1 cellular context compared by ENCODE assay signal in the genomic region with DNA sequence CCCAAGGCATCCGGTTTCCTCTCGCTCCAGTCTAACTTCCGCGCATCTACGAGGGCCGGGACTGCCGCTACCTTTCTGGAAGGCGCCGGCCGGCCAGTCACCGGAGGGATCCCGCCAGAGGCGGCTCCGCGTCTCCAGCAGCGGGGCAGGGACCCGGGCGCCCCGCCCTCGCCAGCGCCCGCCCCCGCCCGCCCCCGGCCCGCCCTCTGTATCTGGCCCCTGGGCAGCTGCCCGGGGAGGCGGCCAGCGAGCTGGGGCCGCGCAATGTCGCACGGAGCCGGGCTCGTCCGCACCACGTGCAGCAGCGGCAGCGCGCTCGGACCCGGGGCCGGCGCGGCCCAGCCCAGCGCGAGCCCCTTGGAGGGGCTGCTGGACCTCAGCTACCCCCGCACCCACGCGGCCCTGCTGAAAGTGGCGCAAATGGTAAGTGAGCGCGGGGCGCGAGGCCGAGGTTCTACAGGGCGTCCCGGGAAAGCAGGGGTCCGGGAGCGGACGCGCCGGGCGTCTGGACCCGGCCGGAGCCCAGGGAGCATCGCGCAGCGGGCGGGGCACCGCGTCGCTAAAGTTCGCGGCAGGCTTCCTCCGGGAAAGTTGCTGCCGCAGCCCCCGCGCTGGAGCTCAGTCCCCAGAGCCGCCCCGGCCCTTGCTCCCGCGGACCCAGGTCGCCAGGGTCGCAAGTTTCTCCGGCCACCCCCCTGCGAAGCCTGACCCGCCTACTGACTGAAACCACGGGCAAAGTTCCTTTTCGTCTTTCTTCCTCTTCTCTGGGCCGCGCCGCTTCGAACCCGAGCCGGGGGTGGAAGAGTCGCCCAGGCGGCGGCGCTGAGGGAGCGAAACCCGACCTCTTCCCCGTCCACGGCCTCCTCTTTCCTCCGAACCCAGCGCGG.
TF ChIP-seq lines count a peak whose summit lies in the region.

A gene with protein sequence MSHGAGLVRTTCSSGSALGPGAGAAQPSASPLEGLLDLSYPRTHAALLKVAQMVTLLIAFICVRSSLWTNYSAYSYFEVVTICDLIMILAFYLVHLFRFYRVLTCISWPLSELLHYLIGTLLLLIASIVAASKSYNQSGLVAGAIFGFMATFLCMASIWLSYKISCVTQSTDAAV (plus strand): TSS at position 211 of the 887 bp plus-strand sequence. CDS start 54 bp downstream, at position 265.

TF ChIP-seq in WTC11, 78 proteins besides CTCF, POLR2A, EP300 and RAD21 (continued from another document and continues in another):
- TF ChIP-seq, protein P1, sequence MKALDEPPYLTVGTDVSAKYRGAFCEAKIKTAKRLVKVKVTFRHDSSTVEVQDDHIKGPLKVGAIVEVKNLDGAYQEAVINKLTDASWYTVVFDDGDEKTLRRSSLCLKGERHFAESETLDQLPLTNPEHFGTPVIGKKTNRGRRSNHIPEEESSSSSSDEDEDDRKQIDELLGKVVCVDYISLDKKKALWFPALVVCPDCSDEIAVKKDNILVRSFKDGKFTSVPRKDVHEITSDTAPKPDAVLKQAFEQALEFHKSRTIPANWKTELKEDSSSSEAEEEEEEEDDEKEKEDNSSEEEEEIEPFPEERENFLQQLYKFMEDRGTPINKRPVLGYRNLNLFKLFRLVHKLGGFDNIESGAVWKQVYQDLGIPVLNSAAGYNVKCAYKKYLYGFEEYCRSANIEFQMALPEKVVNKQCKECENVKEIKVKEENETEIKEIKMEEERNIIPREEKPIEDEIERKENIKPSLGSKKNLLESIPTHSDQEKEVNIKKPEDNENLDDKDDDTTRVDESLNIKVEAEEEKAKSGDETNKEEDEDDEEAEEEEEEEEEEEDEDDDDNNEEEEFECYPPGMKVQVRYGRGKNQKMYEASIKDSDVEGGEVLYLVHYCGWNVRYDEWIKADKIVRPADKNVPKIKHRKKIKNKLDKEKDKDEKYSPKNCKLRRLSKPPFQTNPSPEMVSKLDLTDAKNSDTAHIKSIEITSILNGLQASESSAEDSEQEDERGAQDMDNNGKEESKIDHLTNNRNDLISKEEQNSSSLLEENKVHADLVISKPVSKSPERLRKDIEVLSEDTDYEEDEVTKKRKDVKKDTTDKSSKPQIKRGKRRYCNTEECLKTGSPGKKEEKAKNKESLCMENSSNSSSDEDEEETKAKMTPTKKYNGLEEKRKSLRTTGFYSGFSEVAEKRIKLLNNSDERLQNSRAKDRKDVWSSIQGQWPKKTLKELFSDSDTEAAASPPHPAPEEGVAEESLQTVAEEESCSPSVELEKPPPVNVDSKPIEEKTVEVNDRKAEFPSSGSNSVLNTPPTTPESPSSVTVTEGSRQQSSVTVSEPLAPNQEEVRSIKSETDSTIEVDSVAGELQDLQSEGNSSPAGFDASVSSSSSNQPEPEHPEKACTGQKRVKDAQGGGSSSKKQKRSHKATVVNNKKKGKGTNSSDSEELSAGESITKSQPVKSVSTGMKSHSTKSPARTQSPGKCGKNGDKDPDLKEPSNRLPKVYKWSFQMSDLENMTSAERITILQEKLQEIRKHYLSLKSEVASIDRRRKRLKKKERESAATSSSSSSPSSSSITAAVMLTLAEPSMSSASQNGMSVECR (CRISPR knock-in tag; IDR thresholded peaks at IDR 0.05; ENCODE audit: borderline replicate concordance): 0 out of 2 replicates have a peak, but pooled peaks have one; percentile 21
- TF ChIP-seq HMGA2 (CRISPR knock-in tag; IDR thresholded peaks at IDR 0.05): no peak
- TF ChIP-seq EMX1 (CRISPR knock-in tag; IDR thresholded peaks at IDR 0.05): no peak
- TF ChIP-seq, protein P2, sequence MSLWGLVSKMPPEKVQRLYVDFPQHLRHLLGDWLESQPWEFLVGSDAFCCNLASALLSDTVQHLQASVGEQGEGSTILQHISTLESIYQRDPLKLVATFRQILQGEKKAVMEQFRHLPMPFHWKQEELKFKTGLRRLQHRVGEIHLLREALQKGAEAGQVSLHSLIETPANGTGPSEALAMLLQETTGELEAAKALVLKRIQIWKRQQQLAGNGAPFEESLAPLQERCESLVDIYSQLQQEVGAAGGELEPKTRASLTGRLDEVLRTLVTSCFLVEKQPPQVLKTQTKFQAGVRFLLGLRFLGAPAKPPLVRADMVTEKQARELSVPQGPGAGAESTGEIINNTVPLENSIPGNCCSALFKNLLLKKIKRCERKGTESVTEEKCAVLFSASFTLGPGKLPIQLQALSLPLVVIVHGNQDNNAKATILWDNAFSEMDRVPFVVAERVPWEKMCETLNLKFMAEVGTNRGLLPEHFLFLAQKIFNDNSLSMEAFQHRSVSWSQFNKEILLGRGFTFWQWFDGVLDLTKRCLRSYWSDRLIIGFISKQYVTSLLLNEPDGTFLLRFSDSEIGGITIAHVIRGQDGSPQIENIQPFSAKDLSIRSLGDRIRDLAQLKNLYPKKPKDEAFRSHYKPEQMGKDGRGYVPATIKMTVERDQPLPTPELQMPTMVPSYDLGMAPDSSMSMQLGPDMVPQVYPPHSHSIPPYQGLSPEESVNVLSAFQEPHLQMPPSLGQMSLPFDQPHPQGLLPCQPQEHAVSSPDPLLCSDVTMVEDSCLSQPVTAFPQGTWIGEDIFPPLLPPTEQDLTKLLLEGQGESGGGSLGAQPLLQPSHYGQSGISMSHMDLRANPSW (CRISPR knock-in tag; conservative IDR thresholded peaks at IDR 0.05; ENCODE audit: low read depth): no peak
- no peak for TF ChIP-seq RORB (CRISPR knock-in tag; IDR thresholded peaks at IDR 0.05)
- no peak for TF ChIP-seq SOX15 (CRISPR knock-in tag; IDR thresholded peaks at IDR 0.05)
- no peak for TF ChIP-seq OVOL2 (CRISPR knock-in tag; IDR thresholded peaks at IDR 0.05; ENCODE audit: borderline replicate concordance)
- no peak; the same call in 1 of the 2 replicates for TF ChIP-seq NR2C2 (CRISPR knock-in tag; IDR thresholded peaks at IDR 0.05)
- TF ChIP-seq, protein P3, sequence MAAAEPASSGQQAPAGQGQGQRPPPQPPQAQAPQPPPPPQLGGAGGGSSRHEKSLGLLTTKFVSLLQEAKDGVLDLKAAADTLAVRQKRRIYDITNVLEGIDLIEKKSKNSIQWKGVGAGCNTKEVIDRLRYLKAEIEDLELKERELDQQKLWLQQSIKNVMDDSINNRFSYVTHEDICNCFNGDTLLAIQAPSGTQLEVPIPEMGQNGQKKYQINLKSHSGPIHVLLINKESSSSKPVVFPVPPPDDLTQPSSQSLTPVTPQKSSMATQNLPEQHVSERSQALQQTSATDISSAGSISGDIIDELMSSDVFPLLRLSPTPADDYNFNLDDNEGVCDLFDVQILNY (CRISPR knock-in tag; IDR thresholded peaks at IDR 0.05): peak; percentile 52; the same call in 1 of the 2 replicates
- TF ChIP-seq CBFB (CRISPR knock-in tag; IDR thresholded peaks at IDR 0.05; ENCODE audit: low read depth): no peak
- TF ChIP-seq SMAD3 (CRISPR knock-in tag; IDR thresholded peaks at IDR 0.05; ENCODE audit: borderline replicate concordance): no peak; the same call in 1 of the 2 replicates
- TF ChIP-seq FOXP1 (CRISPR knock-in tag; IDR thresholded peaks at IDR 0.05; ENCODE audit: borderline replicate concordance): peak; percentile 58; the same call in 1 of the 2 replicates
- TF ChIP-seq, protein P4, sequence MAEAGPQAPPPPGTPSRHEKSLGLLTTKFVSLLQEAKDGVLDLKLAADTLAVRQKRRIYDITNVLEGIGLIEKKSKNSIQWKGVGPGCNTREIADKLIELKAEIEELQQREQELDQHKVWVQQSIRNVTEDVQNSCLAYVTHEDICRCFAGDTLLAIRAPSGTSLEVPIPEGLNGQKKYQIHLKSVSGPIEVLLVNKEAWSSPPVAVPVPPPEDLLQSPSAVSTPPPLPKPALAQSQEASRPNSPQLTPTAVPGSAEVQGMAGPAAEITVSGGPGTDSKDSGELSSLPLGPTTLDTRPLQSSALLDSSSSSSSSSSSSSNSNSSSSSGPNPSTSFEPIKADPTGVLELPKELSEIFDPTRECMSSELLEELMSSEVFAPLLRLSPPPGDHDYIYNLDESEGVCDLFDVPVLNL (CRISPR knock-in tag; IDR thresholded peaks at IDR 0.05; ENCODE audit: borderline replicate concordance, low read depth): no peak
- TF ChIP-seq, protein P5, sequence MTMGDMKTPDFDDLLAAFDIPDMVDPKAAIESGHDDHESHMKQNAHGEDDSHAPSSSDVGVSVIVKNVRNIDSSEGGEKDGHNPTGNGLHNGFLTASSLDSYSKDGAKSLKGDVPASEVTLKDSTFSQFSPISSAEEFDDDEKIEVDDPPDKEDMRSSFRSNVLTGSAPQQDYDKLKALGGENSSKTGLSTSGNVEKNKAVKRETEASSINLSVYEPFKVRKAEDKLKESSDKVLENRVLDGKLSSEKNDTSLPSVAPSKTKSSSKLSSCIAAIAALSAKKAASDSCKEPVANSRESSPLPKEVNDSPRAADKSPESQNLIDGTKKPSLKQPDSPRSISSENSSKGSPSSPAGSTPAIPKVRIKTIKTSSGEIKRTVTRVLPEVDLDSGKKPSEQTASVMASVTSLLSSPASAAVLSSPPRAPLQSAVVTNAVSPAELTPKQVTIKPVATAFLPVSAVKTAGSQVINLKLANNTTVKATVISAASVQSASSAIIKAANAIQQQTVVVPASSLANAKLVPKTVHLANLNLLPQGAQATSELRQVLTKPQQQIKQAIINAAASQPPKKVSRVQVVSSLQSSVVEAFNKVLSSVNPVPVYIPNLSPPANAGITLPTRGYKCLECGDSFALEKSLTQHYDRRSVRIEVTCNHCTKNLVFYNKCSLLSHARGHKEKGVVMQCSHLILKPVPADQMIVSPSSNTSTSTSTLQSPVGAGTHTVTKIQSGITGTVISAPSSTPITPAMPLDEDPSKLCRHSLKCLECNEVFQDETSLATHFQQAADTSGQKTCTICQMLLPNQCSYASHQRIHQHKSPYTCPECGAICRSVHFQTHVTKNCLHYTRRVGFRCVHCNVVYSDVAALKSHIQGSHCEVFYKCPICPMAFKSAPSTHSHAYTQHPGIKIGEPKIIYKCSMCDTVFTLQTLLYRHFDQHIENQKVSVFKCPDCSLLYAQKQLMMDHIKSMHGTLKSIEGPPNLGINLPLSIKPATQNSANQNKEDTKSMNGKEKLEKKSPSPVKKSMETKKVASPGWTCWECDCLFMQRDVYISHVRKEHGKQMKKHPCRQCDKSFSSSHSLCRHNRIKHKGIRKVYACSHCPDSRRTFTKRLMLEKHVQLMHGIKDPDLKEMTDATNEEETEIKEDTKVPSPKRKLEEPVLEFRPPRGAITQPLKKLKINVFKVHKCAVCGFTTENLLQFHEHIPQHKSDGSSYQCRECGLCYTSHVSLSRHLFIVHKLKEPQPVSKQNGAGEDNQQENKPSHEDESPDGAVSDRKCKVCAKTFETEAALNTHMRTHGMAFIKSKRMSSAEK (CRISPR knock-in tag; IDR thresholded peaks at IDR 0.05; ENCODE audit: borderline replicate concordance): no peak
- peak; percentile 63 for TF ChIP-seq ZNF423 (CRISPR knock-in tag; IDR thresholded peaks at IDR 0.05)
- TF ChIP-seq JUN (CRISPR knock-in tag; IDR thresholded peaks at IDR 0.05): 0 out of 2 replicates have a peak, but pooled peaks have one; percentile 35
- TF ChIP-seq SP1 (CRISPR knock-in tag; conservative IDR thresholded peaks at IDR 0.05): no peak; the same call in 1 of the 2 replicates
- TF ChIP-seq, protein P6, sequence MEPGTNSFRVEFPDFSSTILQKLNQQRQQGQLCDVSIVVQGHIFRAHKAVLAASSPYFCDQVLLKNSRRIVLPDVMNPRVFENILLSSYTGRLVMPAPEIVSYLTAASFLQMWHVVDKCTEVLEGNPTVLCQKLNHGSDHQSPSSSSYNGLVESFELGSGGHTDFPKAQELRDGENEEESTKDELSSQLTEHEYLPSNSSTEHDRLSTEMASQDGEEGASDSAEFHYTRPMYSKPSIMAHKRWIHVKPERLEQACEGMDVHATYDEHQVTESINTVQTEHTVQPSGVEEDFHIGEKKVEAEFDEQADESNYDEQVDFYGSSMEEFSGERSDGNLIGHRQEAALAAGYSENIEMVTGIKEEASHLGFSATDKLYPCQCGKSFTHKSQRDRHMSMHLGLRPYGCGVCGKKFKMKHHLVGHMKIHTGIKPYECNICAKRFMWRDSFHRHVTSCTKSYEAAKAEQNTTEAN (CRISPR knock-in tag; IDR thresholded peaks at IDR 0.05): no peak
- TF ChIP-seq GRHL2 (CRISPR knock-in tag; IDR thresholded peaks at IDR 0.05; ENCODE audit: insufficient replicate concordance, severe bottlenecking): no peak
- TF ChIP-seq ZNF396 (CRISPR knock-in tag; IDR thresholded peaks at IDR 0.05; ENCODE audit: borderline replicate concordance): no peak
- TF ChIP-seq GABPB1 (CRISPR knock-in tag; IDR thresholded peaks at IDR 0.05): no peak
- TF ChIP-seq, protein P7, sequence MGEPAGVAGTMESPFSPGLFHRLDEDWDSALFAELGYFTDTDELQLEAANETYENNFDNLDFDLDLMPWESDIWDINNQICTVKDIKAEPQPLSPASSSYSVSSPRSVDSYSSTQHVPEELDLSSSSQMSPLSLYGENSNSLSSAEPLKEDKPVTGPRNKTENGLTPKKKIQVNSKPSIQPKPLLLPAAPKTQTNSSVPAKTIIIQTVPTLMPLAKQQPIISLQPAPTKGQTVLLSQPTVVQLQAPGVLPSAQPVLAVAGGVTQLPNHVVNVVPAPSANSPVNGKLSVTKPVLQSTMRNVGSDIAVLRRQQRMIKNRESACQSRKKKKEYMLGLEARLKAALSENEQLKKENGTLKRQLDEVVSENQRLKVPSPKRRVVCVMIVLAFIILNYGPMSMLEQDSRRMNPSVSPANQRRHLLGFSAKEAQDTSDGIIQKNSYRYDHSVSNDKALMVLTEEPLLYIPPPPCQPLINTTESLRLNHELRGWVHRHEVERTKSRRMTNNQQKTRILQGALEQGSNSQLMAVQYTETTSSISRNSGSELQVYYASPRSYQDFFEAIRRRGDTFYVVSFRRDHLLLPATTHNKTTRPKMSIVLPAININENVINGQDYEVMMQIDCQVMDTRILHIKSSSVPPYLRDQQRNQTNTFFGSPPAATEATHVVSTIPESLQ (CRISPR knock-in tag; IDR thresholded peaks at IDR 0.05): no peak
- TF ChIP-seq, protein P8, sequence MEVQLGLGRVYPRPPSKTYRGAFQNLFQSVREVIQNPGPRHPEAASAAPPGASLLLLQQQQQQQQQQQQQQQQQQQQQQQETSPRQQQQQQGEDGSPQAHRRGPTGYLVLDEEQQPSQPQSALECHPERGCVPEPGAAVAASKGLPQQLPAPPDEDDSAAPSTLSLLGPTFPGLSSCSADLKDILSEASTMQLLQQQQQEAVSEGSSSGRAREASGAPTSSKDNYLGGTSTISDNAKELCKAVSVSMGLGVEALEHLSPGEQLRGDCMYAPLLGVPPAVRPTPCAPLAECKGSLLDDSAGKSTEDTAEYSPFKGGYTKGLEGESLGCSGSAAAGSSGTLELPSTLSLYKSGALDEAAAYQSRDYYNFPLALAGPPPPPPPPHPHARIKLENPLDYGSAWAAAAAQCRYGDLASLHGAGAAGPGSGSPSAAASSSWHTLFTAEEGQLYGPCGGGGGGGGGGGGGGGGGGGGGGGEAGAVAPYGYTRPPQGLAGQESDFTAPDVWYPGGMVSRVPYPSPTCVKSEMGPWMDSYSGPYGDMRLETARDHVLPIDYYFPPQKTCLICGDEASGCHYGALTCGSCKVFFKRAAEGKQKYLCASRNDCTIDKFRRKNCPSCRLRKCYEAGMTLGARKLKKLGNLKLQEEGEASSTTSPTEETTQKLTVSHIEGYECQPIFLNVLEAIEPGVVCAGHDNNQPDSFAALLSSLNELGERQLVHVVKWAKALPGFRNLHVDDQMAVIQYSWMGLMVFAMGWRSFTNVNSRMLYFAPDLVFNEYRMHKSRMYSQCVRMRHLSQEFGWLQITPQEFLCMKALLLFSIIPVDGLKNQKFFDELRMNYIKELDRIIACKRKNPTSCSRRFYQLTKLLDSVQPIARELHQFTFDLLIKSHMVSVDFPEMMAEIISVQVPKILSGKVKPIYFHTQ (CRISPR knock-in tag; IDR thresholded peaks at IDR 0.05): no peak
- no peak for TF ChIP-seq CREM (CRISPR knock-in tag; IDR thresholded peaks at IDR 0.05)
- TF ChIP-seq, protein P9, sequence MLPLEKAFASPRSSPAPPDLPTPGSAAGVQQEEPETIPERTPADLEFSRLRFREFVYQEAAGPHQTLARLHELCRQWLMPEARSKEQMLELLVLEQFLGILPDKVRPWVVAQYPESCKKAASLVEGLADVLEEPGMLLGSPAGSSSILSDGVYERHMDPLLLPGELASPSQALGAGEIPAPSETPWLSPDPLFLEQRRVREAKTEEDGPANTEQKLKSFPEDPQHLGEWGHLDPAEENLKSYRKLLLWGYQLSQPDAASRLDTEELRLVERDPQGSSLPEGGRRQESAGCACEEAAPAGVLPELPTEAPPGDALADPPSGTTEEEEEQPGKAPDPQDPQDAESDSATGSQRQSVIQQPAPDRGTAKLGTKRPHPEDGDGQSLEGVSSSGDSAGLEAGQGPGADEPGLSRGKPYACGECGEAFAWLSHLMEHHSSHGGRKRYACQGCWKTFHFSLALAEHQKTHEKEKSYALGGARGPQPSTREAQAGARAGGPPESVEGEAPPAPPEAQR (CRISPR knock-in tag; IDR thresholded peaks at IDR 0.05): no peak
- TF ChIP-seq NFATC4 (CRISPR knock-in tag; IDR thresholded peaks at IDR 0.05): no peak
